20 cellular contexts compared by ENCODE assay signal in the genomic region with DNA sequence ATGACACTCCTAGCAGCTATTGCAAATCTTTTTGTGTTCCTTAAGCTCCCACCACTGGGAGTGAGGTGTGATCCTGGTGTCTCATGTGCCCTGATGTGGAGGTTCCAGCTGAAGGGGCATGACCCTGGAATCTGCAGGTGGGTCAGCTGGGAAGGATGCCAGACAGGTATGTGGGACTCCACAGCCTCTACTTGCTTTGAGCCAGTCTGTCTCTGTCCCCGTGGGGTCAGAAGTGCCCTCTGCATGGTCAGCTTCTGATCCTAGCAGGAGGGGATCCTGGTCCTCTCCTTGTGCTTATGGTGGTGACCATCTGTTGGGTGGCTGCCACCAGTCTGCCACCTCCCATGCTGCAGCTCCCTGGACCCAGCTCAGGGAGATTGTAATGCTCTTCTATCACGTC. TPM values are rescaled to one million over a fixed set of nuclear protein-coding genes. Genes with fewer than 3 reads are reported as not detected.
DNase-seq lines count a peak whose midpoint lies in the region; ATAC-seq, FAIRE-seq and TF ChIP-seq lines count a peak whose summit lies in the region.
"Had no signal": no experiment of that assay in that cellular context is flagged by ENCODE, and none has a peak within 500 bp of the region (broad histone marks: within the 10 kb centered on the region; RNA-seq: fewer than 3 reads in every experiment).

No MANE protein-coding gene starts in this region.

- DNase-seq in HTR-8/SVneo (ENCODE audit: insufficient read length, low spot score) (no peak), WERI-Rb-1 (peak; percentile 33), left lobe of liver (ENCODE audit: low spot score) (peak; percentile 40), NCI-H774 (lab: John Stamatoyannopoulos, UW) (no peak), D721Med (ENCODE audit: insufficient read length, low spot score) (no peak), NCI-H1092 (lab: John Stamatoyannopoulos, UW) (no peak)
- DNase-seq: C1 segment of cervical spinal cord; Calu3; CD4-positive, alpha-beta memory T cell; COR-L47; DMS153; DND-41; GOT3; HFFc6 had no signal

- no peaks in the 10 kb centered on the region for H3K36me3 ChIP-seq in WERI-Rb-1
- H3K36me3 ChIP-seq: HAP-1 had no signal

- TF ChIP-seq CTCF in WERI-Rb-1 (IDR thresholded peaks at IDR 0.05; ENCODE audit: low read depth, low read length) (no peak), D721Med (IDR thresholded peaks at IDR 0.05; ENCODE audit: insufficient read depth, missing control alignments) (no peak)

- peaks cover 6% of the 10 kb centered on the region for H3K9me3 Mint-ChIP-seq in stimulated activated memory B cell treated with anti-CD40 and anti-IgM and Interleukin-4, amounts not matched to agents 10 μg/mL and 1 μg/mL and 100 μg/mL, for 72 hours
- H3K9me3 Mint-ChIP-seq: HFFc6 had no signal

- H3K27me3 ChIP-seq in WERI-Rb-1 (ENCODE audit: insufficient read depth, low read depth, severe bottlenecking), result no peaks in the 10 kb centered on the region

- H3K27ac Mint-ChIP-seq in stimulated activated memory B cell treated with anti-CD40 and anti-IgM and Interleukin-4, amounts not matched to agents 10 μg/mL and 1 μg/mL and 100 μg/mL, for 72 hours, result no peak overlapping the region
- H3K27ac Mint-ChIP-seq: CD4-positive, alpha-beta memory T cell; HFFc6 had no signal

- no peak overlapping the region for H3K27ac ChIP-seq in WERI-Rb-1

- no peak overlapping the region for H3K4me3 ChIP-seq in WERI-Rb-1 (ENCODE audit: low read depth, low read length)
- H3K4me3 ChIP-seq: HAP-1 had no signal

- H3K9me3 ChIP-seq in WERI-Rb-1 (ENCODE audit: severe bottlenecking), result no peaks in the 10 kb centered on the region
- H3K9me3 ChIP-seq: HAP-1 had no signal

- H3K4me3 Mint-ChIP-seq in stimulated activated memory B cell treated with anti-CD40 and anti-IgM and Interleukin-4, amounts not matched to agents 10 μg/mL and 1 μg/mL and 100 μg/mL, for 72 hours, result no peak overlapping the region
- H3K4me3 Mint-ChIP-seq: CD4-positive, alpha-beta memory T cell; HFFc6 had no signal

- ATAC-seq in left lobe of liver (no peak), GM19467 (IDR thresholded peaks at IDR 0.05; ENCODE audit: unreplicated experiment) (no peak)
- peak; percentile 5 for ATAC-seq in stimulated activated memory B cell treated with anti-CD40 and anti-IgM and Interleukin-4, amounts not matched to agents 10 μg/mL and 1 μg/mL and 100 μg/mL, for 72 hours

- FAIRE-seq in HTR-8/SVneo (lab: Jason Lieb, UNC) (peak; percentile 13), D721Med (lab: Jason Lieb, UNC) (no peak)
- FAIRE-seq: G401.6, GM12892, H54 had no signal

- H3K36me3 Mint-ChIP-seq in stimulated activated memory B cell treated with anti-CD40 and anti-IgM and Interleukin-4, amounts not matched to agents 10 μg/mL and 1 μg/mL and 100 μg/mL, for 72 hours, result no peaks in the 10 kb centered on the region
- H3K36me3 Mint-ChIP-seq: CD4-positive, alpha-beta memory T cell had no signal

- peaks cover 67% of the 10 kb centered on the region for H3K27me3 Mint-ChIP-seq in stimulated activated memory B cell treated with anti-CD40 and anti-IgM and Interleukin-4, amounts not matched to agents 10 μg/mL and 1 μg/mL and 100 μg/mL, for 72 hours

- H3K4me1 Mint-ChIP-seq in stimulated activated memory B cell treated with anti-CD40 and anti-IgM and Interleukin-4, amounts not matched to agents 10 μg/mL and 1 μg/mL and 100 μg/mL, for 72 hours, result peaks cover 7% of the 10 kb centered on the region
- H3K4me1 Mint-ChIP-seq: CD4-positive, alpha-beta memory T cell had no signal

RNA-seq across cellular contexts. Expression of gene COMTD1, which starts 51.1 kb away (rescaled TPM):
- total RNA-seq in left lobe of liver, result 26.9 TPM

Comparison
In these comparisons a context has a peak if more than half of its experiments do, and no peak if none do; other contexts are left out.
1. DNase-seq: peak in WERI-Rb-1 (single experiment) and left lobe of liver (single experiment); none in HTR-8/SVneo (single experiment), NCI-H774 (single experiment), D721Med (single experiment) and NCI-H1092 (single experiment).